20 cellular contexts compared by ENCODE assay signal in the genomic region with DNA sequence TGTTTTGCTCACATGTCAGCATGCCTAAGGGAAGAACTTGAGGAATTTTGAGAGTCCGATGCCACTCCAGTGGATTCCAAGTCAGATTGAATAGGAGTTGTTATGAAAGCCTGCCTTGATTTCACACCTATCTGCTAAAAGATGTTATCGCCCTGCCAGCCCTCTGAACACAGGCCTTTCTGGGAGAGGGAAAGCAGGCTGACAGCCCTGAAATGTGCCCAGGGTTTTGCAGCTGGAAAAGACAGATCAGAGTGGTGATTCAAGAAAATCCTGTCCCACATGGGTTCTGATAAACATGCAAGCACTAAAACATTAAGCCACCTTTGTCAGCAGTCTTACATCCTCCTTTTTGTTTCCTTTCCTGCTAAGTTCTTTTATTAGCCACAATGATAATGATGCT.
"Had no signal": no experiment of that assay in that cellular context is flagged by ENCODE, and none has a peak within 500 bp of the region (broad histone marks: within the 10 kb centered on the region; RNA-seq: fewer than 3 reads in every experiment).

No MANE protein-coding gene starts in this region.

- H3K36me3 ChIP-seq: lower lobe of right lung, prostate gland, spleen, thoracic aorta, vagina had no signal

- H3K27me3 Mint-ChIP-seq: activated B cell treated with CpG ODN at 0.5 μM for 24 hours; activated CD4-positive, alpha-beta T cell treated with anti-CD3 and anti-CD28 coated beads for 36 hours; activated naive CD8-positive, alpha-beta T cell treated with anti-CD3 and anti-CD28 coated beads, Interleukin-2, amount 50 U/mL, for 24 hours; type B pancreatic cell had no signal

- ATAC-seq: activated CD4-positive, alpha-beta T cell treated with anti-CD3 and anti-CD28 coated beads for 36 hours; activated naive CD8-positive, alpha-beta T cell treated with anti-CD3 and anti-CD28 coated beads, Interleukin-2, amount 50 U/mL, for 24 hours; activated T-cell treated with anti-CD3 and anti-CD28 coated beads, Interleukin-2, amount 50 U/mL, for 4 hours; natural killer cell had no signal

- H3K27ac ChIP-seq: epithelial cell of prostate, lower lobe of right lung, prostate gland, spleen, thoracic aorta, vagina had no signal

- H3K27ac Mint-ChIP-seq: activated B cell treated with CpG ODN at 0.5 μM for 24 hours; activated CD4-positive, alpha-beta T cell treated with anti-CD3 and anti-CD28 coated beads for 36 hours; activated naive CD4-positive, alpha-beta T cell treated with anti-CD3 and anti-CD28 coated beads for 36 hours; activated naive CD8-positive, alpha-beta T cell treated with anti-CD3 and anti-CD28 coated beads, Interleukin-2, amount 50 U/mL, for 24 hours; brain; natural killer cell; type B pancreatic cell had no signal

- H3K4me3 Mint-ChIP-seq: activated B cell treated with CpG ODN at 0.5 μM for 24 hours; activated CD4-positive, alpha-beta T cell treated with anti-CD3 and anti-CD28 coated beads for 36 hours; activated naive CD4-positive, alpha-beta T cell treated with anti-CD3 and anti-CD28 coated beads for 36 hours; activated naive CD8-positive, alpha-beta T cell treated with anti-CD3 and anti-CD28 coated beads, Interleukin-2, amount 50 U/mL, for 24 hours; activated T-cell treated with anti-CD3 and anti-CD28 coated beads, Interleukin-2, amount 50 U/mL, for 4 hours; brain; natural killer cell; type B pancreatic cell had no signal

- H3K4me1 Mint-ChIP-seq: activated CD4-positive, alpha-beta T cell treated with anti-CD3 and anti-CD28 coated beads for 36 hours; activated naive CD8-positive, alpha-beta T cell treated with anti-CD3 and anti-CD28 coated beads, Interleukin-2, amount 50 U/mL, for 24 hours; natural killer cell had no signal

- H3K36me3 Mint-ChIP-seq: brain, natural killer cell, type B pancreatic cell had no signal

- H3K27me3 ChIP-seq: spleen, vagina had no signal

- H3K4me3 ChIP-seq: lower lobe of right lung, prostate gland, spleen, thoracic aorta, vagina had no signal

- DNase-seq: activated B cell treated with CpG ODN at 0.5 μM for 24 hours; activated CD4-positive, alpha-beta T cell treated with anti-CD3 and anti-CD28 coated beads for 36 hours; activated CD4-positive, alpha-beta T cell treated with anti-CD3 and anti-CD28 coated beads, Interleukin-2, amount 50 U/mL, for 4 hours; activated CD8-positive, alpha-beta memory T cell treated with anti-CD3 and anti-CD28 coated beads, Interleukin-2, amount 50 U/mL, for 48 hours; activated naive CD4-positive, alpha-beta T cell treated with anti-CD3 and anti-CD28 coated beads for 36 hours; activated naive CD8-positive, alpha-beta T cell treated with anti-CD3 and anti-CD28 coated beads, Interleukin-2, amount 50 U/mL, for 24 hours; activated T-cell treated with anti-CD3 and anti-CD28 coated beads, Interleukin-2, amount 50 U/mL, for 4 hours; central memory CD4-positive, alpha-beta T cell; lower lobe of right lung; natural killer cell; spleen; stimulated activated CD4-positive, alpha-beta T cell treated with anti-CD3 and anti-CD28 coated beads, Interleukin-4, amount 100 ng/mL, for 1 hour; stimulated activated naive CD4-positive, alpha-beta T cell treated with Interleukin-2 at 50 U/mL for 16 hours; T-helper 9 cell had no signal

- H3K9me3 ChIP-seq: lower lobe of right lung, prostate gland, spleen, thoracic aorta, vagina had no signal

- H3K9me3 Mint-ChIP-seq: activated B cell treated with CpG ODN at 0.5 μM for 24 hours; activated naive CD4-positive, alpha-beta T cell treated with anti-CD3 and anti-CD28 coated beads for 36 hours; brain had no signal

- H3K4me1 ChIP-seq: lower lobe of right lung, prostate gland, spleen, vagina had no signal
